In the genomic region with DNA sequence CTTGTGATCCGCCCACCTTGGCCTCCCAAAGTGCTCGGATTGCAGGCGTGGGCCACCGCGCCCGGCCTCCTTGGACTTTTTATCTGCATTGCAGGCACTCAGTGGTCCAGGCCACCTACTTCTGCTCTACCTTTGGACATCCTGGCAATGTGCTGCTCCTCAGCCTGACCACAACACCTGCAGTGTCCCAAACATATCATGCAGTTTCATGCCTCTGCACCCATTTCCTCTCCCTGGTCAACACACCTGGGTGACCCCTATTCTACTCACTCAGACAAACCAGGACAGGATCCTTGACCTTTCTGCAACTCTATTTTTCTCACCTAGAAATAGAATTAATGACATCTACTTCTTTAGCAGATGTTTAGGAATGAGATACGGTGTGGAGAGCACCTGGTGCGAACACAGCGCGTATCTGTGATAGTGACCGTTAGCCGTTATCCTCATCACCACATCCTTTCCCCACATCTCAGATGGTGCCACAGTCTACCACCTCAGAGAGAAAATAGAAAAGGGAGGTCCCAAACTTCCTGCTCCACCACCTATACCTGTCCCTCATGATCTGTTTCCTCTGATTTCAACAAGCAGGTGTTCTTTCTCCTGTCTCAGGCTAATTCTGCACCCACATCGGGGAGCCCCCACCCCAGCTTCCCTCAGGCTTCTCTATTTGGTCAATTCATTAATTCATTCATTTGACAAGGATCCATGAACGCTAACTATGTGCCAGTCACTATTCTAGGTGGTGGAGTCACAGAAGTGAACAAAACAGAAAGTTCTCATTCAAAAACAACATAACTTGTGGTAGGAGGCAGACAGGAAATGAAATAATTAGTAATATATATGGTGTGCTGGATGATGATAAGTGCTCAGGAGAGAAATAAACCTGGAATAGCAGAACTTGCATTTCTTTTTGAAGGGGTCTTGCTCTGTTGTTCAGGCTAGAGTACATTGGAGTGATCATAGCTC, we compare ENCODE assay signal across 11 cellular contexts. TPM values are rescaled to one million over a fixed set of nuclear protein-coding genes. Genes with fewer than 3 reads are reported as not detected.
DNase-seq lines count a peak whose midpoint lies in the region; ATAC-seq lines count a peak whose summit lies in the region.
"Had no signal": no experiment of that assay in that cellular context is flagged by ENCODE, and none has a peak within 500 bp of the region (broad histone marks: within the 10 kb centered on the region; RNA-seq: fewer than 3 reads in every experiment).

No MANE protein-coding gene starts in this region.

- DNase-seq in activated naive CD4-positive, alpha-beta T cell treated with anti-CD3 and anti-CD28 coated beads, Interleukin-2, amount 10 ng/mL, durations not matched to agents 7 days and 5 days = peak; percentile 30
- DNase-seq in activated naive CD4-positive, alpha-beta T cell treated with Interleukin-2 at 50 U/mL for 16 hours = no peak
- DNase-seq in T-cell (peak in 8 of 34 experiments; percentile 5 to 36 (median 20)), H7 (no peak)
- no peak for DNase-seq in stimulated activated CD4-positive, alpha-beta T cell treated with anti-CD3 and anti-CD28 coated beads, Interleukin-4, amount 100 ng/mL, for 1 hour
- DNase-seq: NCI-H2227 treated with DMSO at 0.1 percent for 48 hours, pancreas had no signal

- 46% methylated on average over 14 of the region's 14 CpGs for WGBS in thymus

- H3K9me3 ChIP-seq in thymus (ENCODE audit: control insufficient read depth) = no peaks in the 10 kb centered on the region
- H3K9me3 ChIP-seq: pancreas had no signal

- POLR2A ChIA-PET in T-cell (lab: Charles Lee) = interaction anchor here in 1 of 2 donors (0.7 kb wide), 1 partner anchor 70 kb away, joined by 3 read pairs; no protein-coding TSS in a partner anchor

- H3K27me3 ChIP-seq in thymus (ENCODE audit: control insufficient read depth, insufficient read depth) (no peaks in the 10 kb centered on the region), H7 (ENCODE audit: control insufficient read depth, insufficient read depth, low read length) (no peaks in the 10 kb centered on the region)
- H3K27me3 ChIP-seq: pancreas had no signal

- H3K9me3 Mint-ChIP-seq in activated naive CD4-positive, alpha-beta T cell treated with anti-CD3 and anti-CD28 coated beads, Interleukin-2, amount 10 ng/mL, durations not matched to agents 7 days and 5 days = no peaks in the 10 kb centered on the region
- H3K9me3 Mint-ChIP-seq in T-cell = no peaks in the 10 kb centered on the region

- H3K27me3 Mint-ChIP-seq in activated naive CD4-positive, alpha-beta T cell treated with anti-CD3 and anti-CD28 coated beads, Interleukin-2, amount 10 ng/mL, durations not matched to agents 7 days and 5 days = no peaks in the 10 kb centered on the region
- H3K27me3 Mint-ChIP-seq in T-cell = no peaks in the 10 kb centered on the region

- H3K4me3 ChIP-seq in thymus (ENCODE audit: low read length) (no peak overlapping the region), H7 (ENCODE audit: insufficient read depth, low read depth, low read length) (no peak overlapping the region)
- H3K4me3 ChIP-seq: pancreas had no signal

- no peaks in the 10 kb centered on the region for H3K36me3 Mint-ChIP-seq in activated naive CD4-positive, alpha-beta T cell treated with anti-CD3 and anti-CD28 coated beads, Interleukin-2, amount 10 ng/mL, durations not matched to agents 7 days and 5 days
- H3K36me3 Mint-ChIP-seq in T-cell = no peaks in the 10 kb centered on the region

- H3K4me3 Mint-ChIP-seq in activated naive CD4-positive, alpha-beta T cell treated with anti-CD3 and anti-CD28 coated beads, Interleukin-2, amount 10 ng/mL, durations not matched to agents 7 days and 5 days = no peak overlapping the region
- H3K4me3 Mint-ChIP-seq in T-cell = peak overlapping the region; percentile 60 to 77 (median 74)

- CTCF ChIA-PET in activated naive CD4-positive, alpha-beta T cell treated with anti-CD3 and anti-CD28 coated beads, Interleukin-2, amount 10 ng/mL, durations not matched to agents 7 days and 5 days (lab: Charles Lee) = interaction anchor here (0.7 to 1.5 kb wide), 2 partner anchors 19 to 24 kb away, joined by 4 read pairs; no protein-coding TSS in a partner anchor
- CTCF ChIA-PET in T-cell (lab: Charles Lee) = no interaction called here

- H3K27ac ChIP-seq in thymus (ENCODE audit: low read depth) = peak overlapping the region; percentile 53
- H3K27ac ChIP-seq: epithelial cell of prostate, pancreas had no signal

- peaks cover 46% of the 10 kb centered on the region for H3K4me1 Mint-ChIP-seq in activated naive CD4-positive, alpha-beta T cell treated with anti-CD3 and anti-CD28 coated beads, Interleukin-2, amount 10 ng/mL, durations not matched to agents 7 days and 5 days
- peaks cover 19 to 38% (median 32%) of the 10 kb centered on the region in 3 donors for H3K4me1 Mint-ChIP-seq in T-cell

- peaks cover 16% of the 10 kb centered on the region for H3K4me1 ChIP-seq in thymus (ENCODE audit: control insufficient read depth, insufficient read depth, low read length)

- peak; percentile 42 for ATAC-seq in HG02642 (IDR thresholded peaks at IDR 0.05; ENCODE audit: poor library complexity, unreplicated experiment)
- ATAC-seq in T-cell (replicated peaks in 1 of 4) = peak; percentile 25 to 41 (median 30)
- no peak for ATAC-seq in GM19467 (IDR thresholded peaks at IDR 0.05; ENCODE audit: unreplicated experiment)
- ATAC-seq: pancreas had no signal

- H3K36me3 ChIP-seq in thymus (ENCODE audit: control insufficient read depth, insufficient read depth) (no peaks in the 10 kb centered on the region), H7 (replicated peaks; ENCODE audit: control insufficient read depth, insufficient read depth, low read length) (no peaks in the 10 kb centered on the region)
- H3K36me3 ChIP-seq: pancreas had no signal

- H3K27ac Mint-ChIP-seq in activated naive CD4-positive, alpha-beta T cell treated with anti-CD3 and anti-CD28 coated beads, Interleukin-2, amount 10 ng/mL, durations not matched to agents 7 days and 5 days = peak overlapping the region; percentile 87
- H3K27ac Mint-ChIP-seq in T-cell = peak overlapping the region; percentile 95 to 96

RNA-seq across cellular contexts. Expression of a gene that starts 4.3 kb away (rescaled TPM):
- total RNA-seq in T-cell = 100 to 1,000 TPM; 135 to 314 (median 224) TPM
- polyA plus RNA-seq in thymus = 43.1 TPM
- 1.4 and 1.6 TPM in 2 replicates for total RNA-seq in H7 (2014; rRNA removed; shearing (Covaris generic))

RNA-seq across cellular contexts. Expression of a gene that starts 22.2 kb away (rescaled TPM):
- total RNA-seq in T-cell = 10 to 100 TPM; 18.6 to 29.2 (median 21.3) TPM
- polyA plus RNA-seq in thymus = 18.7 TPM
- total RNA-seq in H7 (2014; rRNA removed; shearing (Covaris generic)) = 9.5 and 10.6 TPM in 2 replicates

RNA-seq across cellular contexts. Expression of a gene that starts 41.3 kb away (rescaled TPM):
- total RNA-seq in T-cell = 100 to 1,000 TPM; 205 to 270 (median 210) TPM
- polyA plus RNA-seq in thymus = 32.7 TPM
- 1.2 and 2.9 TPM in 2 replicates for total RNA-seq in H7 (2014; rRNA removed; shearing (Covaris generic))

Comparison
In these comparisons a context has a peak if more than half of its experiments do, and no peak if none do; other contexts are left out.
1. RNA of a gene that starts 4.3 kb away (total RNA-seq): 135 to 314 TPM in T-cell; 1.4 to 1.6 TPM in H7; every median in the first group is over 10 times any median in the second.
2. RNA of a gene that starts 41.3 kb away (total RNA-seq): 205 to 270 TPM in T-cell; 1.2 to 2.9 TPM in H7; every median in the first group is over 10 times any median in the second.